Comparison of ENCODE assay signal across 12 cellular contexts in the genomic region with DNA sequence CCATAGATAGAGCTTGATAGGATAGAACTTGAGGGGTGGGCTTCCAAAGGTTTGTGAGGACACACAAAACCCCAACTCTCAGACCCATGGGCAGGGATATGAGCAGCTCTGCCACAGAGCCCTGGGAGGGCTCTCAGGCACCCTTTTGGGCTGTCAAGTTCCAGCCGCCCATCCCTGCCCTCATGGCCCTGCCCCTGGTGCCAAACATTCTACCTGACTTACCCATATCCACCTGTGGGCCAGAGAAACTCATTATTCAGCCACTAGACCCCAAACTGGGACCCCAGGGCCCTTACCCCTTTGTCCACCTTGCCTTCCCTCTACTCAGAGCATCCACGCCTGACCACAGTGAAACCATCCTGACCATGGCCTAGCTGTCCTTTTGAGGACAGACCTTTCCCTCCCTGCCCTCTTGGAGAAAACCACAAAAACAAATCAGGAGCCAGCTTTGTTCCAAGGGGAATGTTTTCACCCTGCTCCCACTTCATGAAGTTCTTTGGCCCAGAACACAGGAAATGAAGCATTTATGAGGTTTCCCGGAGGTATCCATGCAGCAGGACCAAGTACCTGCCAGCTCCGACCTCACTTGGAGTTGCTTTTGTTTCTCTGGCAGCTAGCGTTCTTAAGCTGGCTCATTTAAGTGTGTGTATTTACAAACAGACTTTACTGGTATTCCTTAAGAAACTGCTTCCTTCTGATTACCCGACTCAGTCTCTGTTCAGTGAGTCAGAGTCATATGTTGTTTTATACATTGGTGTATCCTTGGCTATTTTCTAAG. TPM values are rescaled to one million over a fixed set of nuclear protein-coding genes. Genes with fewer than 3 reads are reported as not detected.
A peak's percentile ranks its signal among the peaks of the same experiment; 100 is the strongest.
DNase-seq lines count a peak whose midpoint lies in the region; ATAC-seq, FAIRE-seq and TF ChIP-seq lines count a peak whose summit lies in the region.
"Had no signal": no experiment of that assay in that cellular context is flagged by ENCODE, and none has a peak within 500 bp of the region (broad histone marks: within the 10 kb centered on the region; RNA-seq: fewer than 3 reads in every experiment).

No MANE protein-coding gene starts in this region.

- peak overlapping the region; percentile 59 to 75 for H2BK12ac ChIP-seq in mesenchymal stem cell (ENCODE audit: low read length in 2 of 2)

- no peak overlapping the region for H3K4me2 ChIP-seq in mesenchymal stem cell (ENCODE audit: low read length, poor library complexity, severe bottlenecking)

- H4K91ac ChIP-seq in mesenchymal stem cell (ENCODE audit: low read length), result peak overlapping the region; percentile 47

- no peak for TF ChIP-seq POLR2A in upper lobe of left lung (IDR thresholded peaks at IDR 0.05)
- no peak for TF ChIP-seq POLR2A in GM12891 (IDR thresholded peaks at IDR 0.05; ENCODE audit: low read depth, low read length)

- H3K27me3 ChIP-seq in mesenchymal stem cell (ENCODE audit: control insufficient read depth in 1 of 2, insufficient read depth in 1 of 2, low read length in 2 of 2) (no peaks in the 10 kb centered on the region), upper lobe of left lung (no peaks in the 10 kb centered on the region)

- peak overlapping the region in 1 of 2 experiments; percentile 46 for H3K18ac ChIP-seq in mesenchymal stem cell (ENCODE audit: low read depth in 1 of 2, low read length in 2 of 2)

- H3K27ac ChIP-seq in mesenchymal stem cell (ENCODE audit: low read length, poor library complexity, severe bottlenecking) (peak overlapping the region; percentile 5), upper lobe of left lung (peak overlapping the region in 3 of 4 donors; percentile 9 to 62 (median 53)), kidney (ENCODE audit: low read depth in 2 of 2, low read length in 2 of 2) (peak overlapping the region in 1 of 2 donors; percentile 23)

- H3K4me1 ChIP-seq in mesenchymal stem cell (ENCODE audit: control insufficient read depth, insufficient read depth, low read depth, low read length) (peaks cover 3% of the 10 kb centered on the region), upper lobe of left lung (peaks cover 0 to 6% (median 2%) of the 10 kb centered on the region in 4 donors), kidney (ENCODE audit: control insufficient read depth in 1 of 2, insufficient read depth in 1 of 2, low read depth in 1 of 2, low read length in 2 of 2) (no peaks in the 10 kb centered on the region)

- no peak overlapping the region for H2AK5ac ChIP-seq in mesenchymal stem cell (ENCODE audit: low read length, severe bottlenecking)

- H2BK5ac ChIP-seq in mesenchymal stem cell (ENCODE audit: low read depth, low read length, poor library complexity, severe bottlenecking), result no peak overlapping the region

- no peak overlapping the region for H2AFZ ChIP-seq in mesenchymal stem cell (ENCODE audit: low read depth, low read length)

- no peaks in the 10 kb centered on the region for H3K79me1 ChIP-seq in mesenchymal stem cell (replicated peaks; ENCODE audit: low read length, poor library complexity, severe bottlenecking)

- H3K23ac ChIP-seq in mesenchymal stem cell (ENCODE audit: low read length in 2 of 2), result peak overlapping the region in 1 of 2 experiments; percentile 2

- H3K4ac ChIP-seq in mesenchymal stem cell (ENCODE audit: low read depth in 1 of 2, low read length in 2 of 2), result peak overlapping the region in 1 of 2 experiments; percentile 75

- peaks cover 14% of the 10 kb centered on the region for H3K9me3 ChIP-seq in mesenchymal stem cell (ENCODE audit: control insufficient read depth, low read length)
- H3K9me3 ChIP-seq in upper lobe of left lung, result no peaks in the 10 kb centered on the region
- H3K9me3 ChIP-seq in kidney (ENCODE audit: control insufficient read depth in 1 of 2, low read length in 2 of 2), result peaks cover 0 to 2% of the 10 kb centered on the region in 2 donors

- H3K9ac ChIP-seq in mesenchymal stem cell (ENCODE audit: low read length) (peak overlapping the region; percentile 80), kidney (ENCODE audit: low read length in 2 of 2) (no peak overlapping the region)

- H3K14ac ChIP-seq in mesenchymal stem cell (ENCODE audit: low read length in 2 of 2), result no peak overlapping the region

- peak; percentile 63 for ATAC-seq in esophagus mucosa
- peak in 1 of 2 donors; percentile 40 for ATAC-seq in upper lobe of left lung (ENCODE audit: low FRiP score in 2 of 2)

- H2BK120ac ChIP-seq in mesenchymal stem cell (ENCODE audit: low read depth, low read length), result peak overlapping the region; percentile 51

- DNase-seq in NCI-H226 (peak; percentile 73), mesenchymal stem cell (peak; percentile 88), upper lobe of left lung (no peak), NCI-H82 (lab: John Stamatoyannopoulos, UW) (no peak), kidney (no peak), GM12891 (ENCODE audit: insufficient read length, low spot score) (no peak)
- DNase-seq in activated CD4-positive, alpha-beta T cell treated with anti-CD3 and anti-CD28 coated beads, Interleukin-2, amount 50 U/mL, for 4 hours, result no peak
- DNase-seq: activated naive CD4-positive, alpha-beta T cell treated with Interleukin-2 at 50 U/mL for 16 hours; NK-92 treated with Interleukin-12 subunit alpha and Interleukin-12 subunit beta, amount 100 ng/mL, for 24 hours; stimulated activated CD8-positive, alpha-beta memory T cell treated with anti-CD3 and anti-CD28 coated beads, Interleukin-4, amount 100 ng/mL, for 48 hours had no signal

- H3K36me3 ChIP-seq in mesenchymal stem cell (ENCODE audit: control insufficient read depth in 1 of 2, insufficient read depth in 2 of 2, low read depth in 1 of 2, low read length in 2 of 2) (peaks cover 0 to 11% of the 10 kb centered on the region in 2 experiments), upper lobe of left lung (no peaks in the 10 kb centered on the region), kidney (ENCODE audit: control insufficient read depth in 1 of 2, insufficient read depth in 2 of 2, low read length in 2 of 2) (no peaks in the 10 kb centered on the region)

- 37% methylated on average over 5 of the region's 6 CpGs for WGBS in mesenchymal stem cell
- whole genome bisulfite sequencing in upper lobe of left lung, 2 donors, result 56 to 74% methylated on average over 6 of the region's 6 CpGs

- intact Hi-C loops in kidney (cut with DNase I), result no loop called here

- no peak for TF ChIP-seq EP300 in upper lobe of left lung (IDR thresholded peaks at IDR 0.05)

- FAIRE-seq in kidney (lab: Jason Lieb, UNC) (no peak), GM12891 (lab: Jason Lieb, UNC) (no peak)
- FAIRE-seq: G401.6 had no signal

- H4K8ac ChIP-seq in mesenchymal stem cell (ENCODE audit: low read length), result peak overlapping the region; percentile 83

- no peak overlapping the region for H3K4me3 ChIP-seq in mesenchymal stem cell (ENCODE audit: insufficient read depth in 1 of 2, low read depth in 1 of 2, low read length in 2 of 2)
- H3K4me3 ChIP-seq in upper lobe of left lung, result no peak overlapping the region
- no peak overlapping the region for H3K4me3 ChIP-seq in kidney (ENCODE audit: low read length in 2 of 2)

- peak overlapping the region; percentile 12 for H2BK15ac ChIP-seq in mesenchymal stem cell (ENCODE audit: low read depth, poor library complexity, severe bottlenecking)

- TF ChIP-seq CTCF in upper lobe of left lung (IDR thresholded peaks at IDR 0.05), result no peak
- no peak for TF ChIP-seq CTCF in kidney (IDR thresholded peaks at IDR 0.05; ENCODE audit: borderline replicate concordance, extremely low read depth, insufficient read depth)

TF ChIP-seq in GM12891, 5 proteins besides CTCF, POLR2A, EP300 and RAD21:
- TF ChIP-seq PAX5 (IDR thresholded peaks at IDR 0.05; ENCODE audit: insufficient read depth, low read length, severe bottlenecking) (no peak), TAF1 (IDR thresholded peaks at IDR 0.05; ENCODE audit: low read depth, low read length) (no peak), SPI1 (IDR thresholded peaks at IDR 0.05; ENCODE audit: low read depth, low read length) (no peak), POU2F2 (IDR thresholded peaks at IDR 0.05; ENCODE audit: low read depth, low read length) (no peak), POLR2AphosphoS5 (IDR thresholded peaks at IDR 0.05; ENCODE audit: low read depth, low read length) (no peak)

RNA-seq across cellular contexts. Expression of a gene that starts 34.2 kb away (rescaled TPM):
- total RNA-seq in esophagus mucosa (1.8 TPM), upper lobe of left lung (10 to 100 TPM in 4 of 6 donors, 1 to 10 TPM in 2; 4.4 to 34.7 (median 11.2) TPM), kidney (39.9 TPM)
- polyA plus RNA-seq in mesenchymal stem cell (2013, experiment 1 of 2), result 0.69 TPM
- 0.86 TPM for polyA plus RNA-seq in mesenchymal stem cell (2013, experiment 2 of 2)
- 5.5 TPM for polyA plus RNA-seq in kidney (ENCODE audit: insufficient read depth, low read depth, low replicate concordance)
- polyA plus RNA-seq in GM12891 (2012; ENCODE audit: low read depth, missing spikeins), result not detected

Comparison
In these comparisons a context has a peak if more than half of its experiments do, and no peak if none do; other contexts are left out.
1. DNase-seq: peak in NCI-H226 (single experiment) and mesenchymal stem cell (single experiment); none in upper lobe of left lung (0 of 2), NCI-H82 (single experiment), activated CD4-positive, alpha-beta T cell treated with anti-CD3 and anti-CD28 coated beads, Interleukin-2, amount 50 U/mL, for 4 hours (0 of 2), kidney (single experiment) and GM12891 (single experiment).